In the genomic region with DNA sequence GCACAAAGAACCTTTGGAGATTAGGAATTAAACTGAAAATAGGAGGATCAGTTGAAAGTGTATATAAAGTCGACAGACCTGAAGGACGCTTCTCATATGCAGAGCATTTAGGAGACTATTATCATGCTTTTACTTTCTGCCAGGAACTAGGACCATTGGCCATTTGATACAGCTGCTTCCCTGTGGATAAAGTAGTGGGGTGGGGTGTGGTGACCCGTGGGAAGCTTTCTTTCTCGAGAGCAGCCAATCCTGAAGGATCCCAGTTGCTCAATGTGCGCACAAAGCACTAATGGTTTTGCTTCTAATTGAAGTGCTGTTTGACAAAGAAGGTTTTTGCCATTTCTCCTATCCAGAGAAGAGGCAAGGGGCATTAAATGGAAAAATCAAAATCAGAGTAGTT, we compare ENCODE assay signal across 17 cellular contexts.
"Had no signal": no experiment of that assay in that cellular context is flagged by ENCODE, and none has a peak within 500 bp of the region (broad histone marks: within the 10 kb centered on the region; RNA-seq: fewer than 3 reads in every experiment).

No MANE protein-coding gene starts in this region.

- H3K27me3 Mint-ChIP-seq: naive thymus-derived CD8-positive, alpha-beta T cell had no signal

- H3K27ac ChIP-seq: heart left ventricle, ovary, right atrium auricular region, sigmoid colon, skin epidermis, stomach, thoracic aorta had no signal

- ATAC-seq: heart left ventricle; left lobe of liver; naive thymus-derived CD8-positive, alpha-beta T cell had no signal

- H3K4me3 Mint-ChIP-seq: naive thymus-derived CD8-positive, alpha-beta T cell had no signal

- H3K4me3 ChIP-seq: heart left ventricle, ovary, right atrium auricular region, sigmoid colon, skin epidermis, stomach, thoracic aorta had no signal

- H3K9me3 ChIP-seq: heart left ventricle, ovary, right atrium auricular region, sigmoid colon, stomach, thoracic aorta had no signal

- H3K36me3 ChIP-seq: heart left ventricle, ovary, right atrium auricular region, sigmoid colon, stomach, thoracic aorta had no signal

- DNase-seq: effector CD4-positive, alpha-beta T cell; foreskin melanocyte; heart left ventricle; hippocampal formation; islet precursor cell; mammary epithelial cell; naive thymus-derived CD8-positive, alpha-beta T cell; ovary; sigmoid colon; stimulated activated naive CD4-positive, alpha-beta T cell; stomach; substantia nigra; trophoblast cell had no signal

- H3K27me3 ChIP-seq: heart left ventricle, ovary, right atrium auricular region, sigmoid colon, stomach had no signal
